Comparison of ENCODE assay signal across 8 cellular contexts in genomic region chr3:54895613-54896012, GRCh38. TPM values are rescaled to one million over a fixed set of nuclear protein-coding genes. Genes with fewer than 3 reads are reported as not detected.
"Had no signal": no experiment of that assay in that cellular context is flagged by ENCODE, and none has a peak within 500 bp of the region (broad histone marks: within the 10 kb centered on the region; RNA-seq: fewer than 3 reads in every experiment).

No MANE protein-coding gene starts in this region.

- FAIRE-seq: H1, H54, HTR-8/SVneo had no signal

- H3K9me3 Mint-ChIP-seq: GM23338, H9, IgD-negative memory B cell had no signal

- H2AFZ ChIP-seq: GM23338 had no signal

- H3K4me1 Mint-ChIP-seq: IgD-negative memory B cell had no signal

- H3K27ac Mint-ChIP-seq: GM23338, IgD-negative memory B cell had no signal

- ATAC-seq: GM23338 had no signal

- H3K4me2 ChIP-seq: GM23338 had no signal

- H3K4me3 Mint-ChIP-seq: GM23338, H9, IgD-negative memory B cell had no signal

- DNase-seq: H9, HCEC 1CT had no signal

- H3K4me3 ChIP-seq: GM23338 had no signal

- H3K27me3 Mint-ChIP-seq: IgD-negative memory B cell had no signal

RNA-seq across cellular contexts. Expression of gene LRTM1, which starts 32.2 kb away (rescaled TPM):
- total RNA-seq: GM23338, H1, H9, HT-29 had no signal
- polyA plus RNA-seq: H1, IgD-negative memory B cell had no signal
